In genomic region chr5:135273212-135273611, GRCh38 we compare ENCODE assay signal across 23 cellular contexts.
DNase-seq lines count a peak whose midpoint lies in the region; ATAC-seq, FAIRE-seq and TF ChIP-seq lines count a peak whose summit lies in the region.
"Had no signal": no experiment of that assay in that cellular context is flagged by ENCODE, and none has a peak within 500 bp of the region (broad histone marks: within the 10 kb centered on the region; RNA-seq: fewer than 3 reads in every experiment).

No MANE protein-coding gene starts in this region.

- TF ChIP-seq EP300 in A549 (IDR thresholded peaks at IDR 0.05) (no peak), HepG2 (IDR thresholded peaks at IDR 0.05; ENCODE audit: low read depth in 2 of 2, low read length in 2 of 2) (no peak), HepG2 (CRISPR knock-in tag; IDR thresholded peaks at IDR 0.05; ENCODE audit: borderline replicate concordance) (no peak)

- 100% methylated on average over 1 of the region's 2 CpGs for WGBS in A549 (ENCODE audit: missing lambda C conversion rate)
- WGBS in HepG2 (ENCODE audit: low lambda C conversion rate), result 100% methylated on average over 2 of the region's 2 CpGs
- WGBS in psoas muscle, 3 donors, result 91 to 99% (median 95%) methylated on average over 2 of the region's 2 CpGs

- H3K9me3 ChIP-seq in A549, result 0 out of 3 replicates have a peak, but pooled peaks cover 3% of the 10 kb centered on the region
- H3K9me3 ChIP-seq in SJCRH30 (replicated peaks), result no peaks in the 10 kb centered on the region
- H3K9me3 ChIP-seq in HepG2 (ENCODE audit: low read length), result no peaks in the 10 kb centered on the region
- H3K9me3 ChIP-seq in psoas muscle, result no peaks in the 10 kb centered on the region
- H3K9me3 ChIP-seq: Caco-2, HAP-1 had no signal

- H4K20me1 ChIP-seq in HepG2 (ENCODE audit: insufficient read depth, low read length), result no peaks in the 10 kb centered on the region

- TF ChIP-seq POLR2A in A549 (IDR thresholded peaks at IDR 0.05; ENCODE audit: low read length), result no peak
- TF ChIP-seq POLR2A in HepG2 (IDR thresholded peaks at IDR 0.05; ENCODE audit: insufficient read depth in 1 of 2, low read depth in 2 of 2, low read length in 2 of 2), result no peak

- H3K9ac ChIP-seq in HepG2 (ENCODE audit: insufficient read depth, low read depth, low read length), result no peak overlapping the region
- H3K9ac ChIP-seq: KMS-11 had no signal

- TF ChIP-seq RAD21 in A549 (conservative IDR thresholded peaks at IDR 0.05 in 1 of 2, IDR thresholded peaks at IDR 0.05 in 1 of 2) (no peak), HepG2 (CRISPR knock-in tag; IDR thresholded peaks at IDR 0.05) (no peak)

- intact Hi-C loops in HepG2 (cut with micrococcal nuclease; ENCODE audit: unreplicated experiment), result no loop called here
- intact Hi-C loops in psoas muscle (cut with DNase I), result loop anchor here in 1 of 2 donors (5.0 kb wide), 1 partner anchor 59 kb away; no protein-coding TSS in a partner anchor

- in situ Hi-C loops in HepG2 (cut with HindIII; ENCODE audit: extremely low pct_ligation_motif_present, low pct_unique_long_range_greater_than_20kb), result no loop called here

- H3K79me2 ChIP-seq in HepG2 (ENCODE audit: insufficient read depth, low read length), result no peaks in the 10 kb centered on the region

- H3K27ac ChIP-seq in A549, result peak overlapping the region in 1 of 2 experiments; percentile 37; a peak in 1 of 6 replicates
- peak overlapping the region; percentile 87; the same call in 1 of the 2 replicates for H3K27ac ChIP-seq in SJCRH30
- no peak overlapping the region for H3K27ac ChIP-seq in HepG2 (ENCODE audit: extremely low read length, insufficient read depth, low read length)
- H3K27ac ChIP-seq in psoas muscle, result peak overlapping the region; percentile 83
- H3K27ac ChIP-seq: C4-2B, KMS-11, PC-9, RWPE1 had no signal

- DNase-seq in A549 (ENCODE audit: low read depth in 1 of 2, low spot score in 1 of 2) (no peak), SJCRH30 (no peak), HepG2 (ENCODE audit: low spot score) (no peak), psoas muscle (no peak), AML-193 (lab: John Stamatoyannopoulos, UW) (no peak), RCC 7860 (ENCODE audit: low spot score) (no peak)
- DNase-seq in stimulated activated CD8-positive, alpha-beta memory T cell treated with anti-CD3 and anti-CD28 coated beads, Interleukin-4, amount 100 ng/mL, for 48 hours, result no peak
- DNase-seq: Caco-2; CD8-positive, alpha-beta T cell; GOT3; HFFc6; MM.1S; NCI-H2029 treated with DMSO at 0.1 percent for 48 hours; NCI-H446 treated with DMSO at 0.1 percent for 48 hours; NCI-H526; NK-92 treated with Interleukin-12 subunit alpha and Interleukin-12 subunit beta, amount 100 ng/mL, for 24 hours; PC-9; SHP77 had no signal

- H3K4me3 ChIP-seq in A549 (no peak overlapping the region), SJCRH30 (no peak overlapping the region), HepG2 (replicated peaks in 1 of 3; ENCODE audit: insufficient read depth in 1 of 3, low read depth in 2 of 3, low read length in 3 of 3) (no peak overlapping the region), psoas muscle (no peak overlapping the region)
- H3K4me3 ChIP-seq: HAP-1, PC-9 had no signal

- H3K36me3 ChIP-seq in SJCRH30, result no peaks in the 10 kb centered on the region
- no peaks in the 10 kb centered on the region for H3K36me3 ChIP-seq in HepG2 (replicated peaks in 1 of 2; ENCODE audit: control insufficient read depth in 1 of 2, insufficient read depth in 2 of 2, low read length in 2 of 2)
- no peaks in the 10 kb centered on the region for H3K36me3 ChIP-seq in psoas muscle (ENCODE audit: insufficient read depth in 1 of 2, low read depth in 1 of 2)
- H3K36me3 ChIP-seq: HAP-1 had no signal

- FAIRE-seq in A549 (lab: Jason Lieb, UNC) (no peak), HepG2 (lab: Jason Lieb, UNC) (no peak), RCC 7860 (lab: Jason Lieb, UNC) (no peak)
- FAIRE-seq: G401.6 had no signal

- no peaks in the 10 kb centered on the region for H3K27me3 ChIP-seq in SJCRH30
- no peaks in the 10 kb centered on the region for H3K27me3 ChIP-seq in HepG2 (ENCODE audit: control insufficient read depth in 1 of 2, insufficient read depth in 2 of 2, low read length in 2 of 2)
- no peaks in the 10 kb centered on the region for H3K27me3 ChIP-seq in psoas muscle (ENCODE audit: insufficient read depth in 3 of 3, low read length in 2 of 3)

- ATAC-seq in A549 (peak; percentile 50 to 54; a peak in 3 of 6 replicates), HepG2 (peak; percentile 59), psoas muscle (no peak)
- ATAC-seq: CD8-positive, alpha-beta T cell had no signal

- POLR2A ChIA-PET in A549 (lab: Yijun Ruan, JAX), result no interaction called here
- POLR2A ChIA-PET in HepG2 (lab: Yijun Ruan, JAX), result interaction anchor here (1.3 to 4.0 kb wide), 2 partner anchors 9 to 31 kb away, joined by 3 to 29 read pairs; no protein-coding TSS in a partner anchor

- no TSS peak for BruUV-seq in HepG2 (replicated peaks; lab: Mats Ljungman, UMichigan)

- H3K4me1 ChIP-seq in A549 (no peaks in the 10 kb centered on the region), SJCRH30 (peaks cover 70% of the 10 kb centered on the region), HepG2 (ENCODE audit: insufficient read depth, low read length) (peaks cover 28% of the 10 kb centered on the region), psoas muscle (peaks cover 39% of the 10 kb centered on the region)
- H3K4me1 ChIP-seq: HAP-1 had no signal

- TF ChIP-seq CTCF in A549 (IDR thresholded peaks at IDR 0.05) (no peak), HepG2 (CRISPR knock-in tag; IDR thresholded peaks at IDR 0.05) (no peak), psoas muscle (IDR thresholded peaks at IDR 0.05) (no peak)

- CTCF ChIA-PET in A549 (lab: Yijun Ruan, JAX), result interaction anchor here (0.7 to 2.0 kb wide), 3 partner anchors 8 to 761 kb away, joined by 3 to 7 read pairs (median 3); no protein-coding TSS in a partner anchor
- CTCF ChIA-PET in HepG2 (lab: Yijun Ruan, JAX; ENCODE audit: low intra/inter-chr PET ratio, low total read pairs), result no interaction called here

- H3K4me2 ChIP-seq in A549 (no peak overlapping the region), HepG2 (ENCODE audit: low read depth, low read length) (no peak overlapping the region)
- H3K4me2 ChIP-seq: KMS-11, PC-9 had no signal

- H2AFZ ChIP-seq in HepG2 (ENCODE audit: low read length), result no peak overlapping the region
- H2AFZ ChIP-seq: PC-9 had no signal

TF ChIP-seq in A549, 52 proteins besides CTCF, POLR2A, EP300 and RAD21:
- TF ChIP-seq, protein P1, sequence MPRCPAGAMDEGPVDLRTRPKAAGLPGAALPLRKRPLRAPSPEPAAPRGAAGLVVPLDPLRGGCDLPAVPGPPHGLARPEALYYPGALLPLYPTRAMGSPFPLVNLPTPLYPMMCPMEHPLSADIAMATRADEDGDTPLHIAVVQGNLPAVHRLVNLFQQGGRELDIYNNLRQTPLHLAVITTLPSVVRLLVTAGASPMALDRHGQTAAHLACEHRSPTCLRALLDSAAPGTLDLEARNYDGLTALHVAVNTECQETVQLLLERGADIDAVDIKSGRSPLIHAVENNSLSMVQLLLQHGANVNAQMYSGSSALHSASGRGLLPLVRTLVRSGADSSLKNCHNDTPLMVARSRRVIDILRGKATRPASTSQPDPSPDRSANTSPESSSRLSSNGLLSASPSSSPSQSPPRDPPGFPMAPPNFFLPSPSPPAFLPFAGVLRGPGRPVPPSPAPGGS (IDR thresholded peaks at IDR 0.05), result no peak
- TF ChIP-seq, protein P2, sequence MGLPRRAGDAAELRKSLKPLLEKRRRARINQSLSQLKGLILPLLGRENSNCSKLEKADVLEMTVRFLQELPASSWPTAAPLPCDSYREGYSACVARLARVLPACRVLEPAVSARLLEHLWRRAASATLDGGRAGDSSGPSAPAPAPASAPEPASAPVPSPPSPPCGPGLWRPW (IDR thresholded peaks at IDR 0.05), result no peak
- no peak for TF ChIP-seq FOSB (CRISPR knock-in tag; IDR thresholded peaks at IDR 0.05)
- no peak for TF ChIP-seq ZC3H11A (IDR thresholded peaks at IDR 0.05)
- TF ChIP-seq HOXB5 (CRISPR knock-in tag; IDR thresholded peaks at IDR 0.05), result no peak
- no peak for TF ChIP-seq GATA3 (IDR thresholded peaks at IDR 0.05; ENCODE audit: borderline replicate concordance)
- TF ChIP-seq RARB (CRISPR knock-in tag; IDR thresholded peaks at IDR 0.05), result no peak
- no peak for TF ChIP-seq JUNB (IDR thresholded peaks at IDR 0.05)

TF ChIP-seq in HepG2, 621 proteins besides CTCF, POLR2A, EP300 and RAD21:
- TF ChIP-seq ZNF768 (CRISPR knock-in tag; IDR thresholded peaks at IDR 0.05), result peak; percentile 62
- TF ChIP-seq ELF3 (CRISPR knock-in tag; IDR thresholded peaks at IDR 0.05), result no peak

Comparison
In these comparisons a context has a peak if more than half of its experiments do, and no peak if none do; other contexts are left out.
1. ATAC-seq: peak in A549 (2 of 2) and HepG2 (single experiment); none in psoas muscle (0 of 4).